Comparison of ENCODE assay signal across 31 cellular contexts in the genomic region with DNA sequence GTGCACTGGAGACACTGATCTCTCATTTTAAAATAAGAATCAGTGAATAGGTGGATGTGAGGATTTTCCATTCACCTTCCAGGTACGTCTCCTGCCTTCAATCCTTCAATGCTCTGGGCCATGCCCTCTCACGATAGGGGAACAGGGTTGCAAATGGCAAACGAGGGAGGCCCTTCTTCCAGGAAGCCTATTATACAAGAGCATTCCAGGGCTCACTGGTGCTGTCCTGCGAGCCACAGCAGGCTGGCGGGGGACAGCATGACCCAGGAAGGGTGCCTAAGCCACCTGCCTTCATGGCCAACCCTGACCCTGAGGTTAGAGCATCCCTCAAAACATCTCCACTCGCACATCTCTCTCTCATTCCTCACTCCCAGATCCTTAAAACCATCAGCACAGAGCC. TPM values are rescaled to one million over a fixed set of nuclear protein-coding genes. Genes with fewer than 3 reads are reported as not detected.
DNase-seq lines count a peak whose midpoint lies in the region; ATAC-seq and TF ChIP-seq lines count a peak whose summit lies in the region.
"Had no signal": no experiment of that assay in that cellular context is flagged by ENCODE, and none has a peak within 500 bp of the region (broad histone marks: within the 10 kb centered on the region; RNA-seq: fewer than 3 reads in every experiment).

No MANE protein-coding gene starts in this region.

- H3K9me3 ChIP-seq in left ventricle myocardium inferior (replicated peaks) (no peaks in the 10 kb centered on the region), neural progenitor cell (ENCODE audit: low read depth) (no peaks in the 10 kb centered on the region), upper lobe of right lung (no peaks in the 10 kb centered on the region)
- H3K9me3 ChIP-seq: gastroesophageal sphincter, Peyer's patch, right lobe of liver, thyroid gland had no signal

- TF ChIP-seq CTCF in left ventricle myocardium inferior (IDR thresholded peaks at IDR 0.05; ENCODE audit: borderline replicate concordance) (no peak), brain (conservative IDR thresholded peaks at IDR 0.05) (no peak), neural progenitor cell (IDR thresholded peaks at IDR 0.05) (no peak), upper lobe of right lung (IDR thresholded peaks at IDR 0.05) (no peak)

- peaks cover 6% of the 10 kb centered on the region for H3K27me3 Mint-ChIP-seq in brain
- H3K27me3 Mint-ChIP-seq in neural progenitor cell (ENCODE audit: insufficient read depth, low read depth), result peaks cover 14% of the 10 kb centered on the region

- H3K36me3 ChIP-seq in left ventricle myocardium inferior (no peaks in the 10 kb centered on the region), neural progenitor cell (no peaks in the 10 kb centered on the region), upper lobe of right lung (no peaks in the 10 kb centered on the region)
- H3K36me3 ChIP-seq: gastroesophageal sphincter, Peyer's patch, right lobe of liver, thyroid gland had no signal

- H3K4me1 ChIP-seq in left ventricle myocardium inferior (peaks cover 17% of the 10 kb centered on the region), neural progenitor cell (no peaks in the 10 kb centered on the region), upper lobe of right lung (no peaks in the 10 kb centered on the region)
- H3K4me1 ChIP-seq: Peyer's patch had no signal

- H3K4me3 ChIP-seq in left ventricle myocardium inferior, result no peak overlapping the region
- no peak overlapping the region for H3K4me3 ChIP-seq in neural progenitor cell
- no peak overlapping the region for H3K4me3 ChIP-seq in upper lobe of right lung
- H3K4me3 ChIP-seq: gastroesophageal sphincter, GM12878, Peyer's patch, right lobe of liver, thyroid gland had no signal

- H4K20me1 ChIP-seq in neural progenitor cell (ENCODE audit: low read depth), result no peaks in the 10 kb centered on the region

- H3K36me3 Mint-ChIP-seq in brain (no peaks in the 10 kb centered on the region), neural progenitor cell (no peaks in the 10 kb centered on the region)
- H3K36me3 Mint-ChIP-seq: activated CD8-positive, alpha-beta memory T cell treated with anti-CD3 and anti-CD28 coated beads, Interleukin-2, amount 10 ng/mL, durations not matched to agents 7 days and 5 days; CD8-positive, alpha-beta T cell; immature natural killer cell; mesothelial cell of epicardium; naive thymus-derived CD8-positive, alpha-beta T cell had no signal

- H3K4me1 Mint-ChIP-seq in brain (peaks cover 32% of the 10 kb centered on the region), neural progenitor cell (peaks cover 50% of the 10 kb centered on the region)
- H3K4me1 Mint-ChIP-seq: activated B cell treated with CpG ODN at 0.5 μM for 24 hours, B cell had no signal

- H3K27ac Mint-ChIP-seq in brain (peak overlapping the region in 4 of 5 experiments; percentile 3 to 60 (median 40)), neural progenitor cell (peak overlapping the region; percentile 39)
- H3K27ac Mint-ChIP-seq: activated B cell treated with CpG ODN at 0.5 μM for 24 hours; activated CD8-positive, alpha-beta memory T cell treated with anti-CD3 and anti-CD28 coated beads, Interleukin-2, amount 10 ng/mL, durations not matched to agents 7 days and 5 days; B cell; CD8-positive, alpha-beta T cell; immature natural killer cell; mesothelial cell of epicardium had no signal

- H2AFZ ChIP-seq in neural progenitor cell (replicated peaks), result no peak overlapping the region
- H2AFZ ChIP-seq: parathyroid adenoma had no signal

- H3F3A ChIP-seq in neural progenitor cell (ENCODE audit: low read depth), result peaks cover 2% of the 10 kb centered on the region

- H3K4me2 ChIP-seq in neural progenitor cell, result no peak overlapping the region

- H3K27me3 ChIP-seq in left ventricle myocardium inferior (ENCODE audit: low read depth), result no peaks in the 10 kb centered on the region
- H3K27me3 ChIP-seq in neural progenitor cell, result no peaks in the 10 kb centered on the region
- H3K27me3 ChIP-seq in upper lobe of right lung, result no peaks in the 10 kb centered on the region
- H3K27me3 ChIP-seq: gastroesophageal sphincter, Peyer's patch, right lobe of liver, thyroid gland had no signal

- H3K27ac ChIP-seq in left ventricle myocardium inferior (replicated peaks) (peak overlapping the region; percentile 19), neural progenitor cell (no peak overlapping the region), upper lobe of right lung (no peak overlapping the region), substantia nigra (ENCODE audit: low read depth, low read length, poor library complexity, severe bottlenecking) (no peak overlapping the region)
- H3K27ac ChIP-seq: parathyroid adenoma, thyroid gland had no signal

- intact Hi-C loops in left ventricle myocardium inferior (cut with micrococcal nuclease), result no loop called here
- intact Hi-C loops in left cardiac atrium (cut with DNase I), result no loop called here
- intact Hi-C loops in upper lobe of right lung (cut with DNase I), result no loop called here

- no peak overlapping the region for H3K9ac ChIP-seq in neural progenitor cell
- H3K9ac ChIP-seq: parathyroid adenoma had no signal

- no peak for DNase-seq in left ventricle myocardium inferior
- no peak for DNase-seq in left cardiac atrium
- no peak for DNase-seq in neural progenitor cell (ENCODE audit: low spot score)
- DNase-seq in upper lobe of right lung, result peak; percentile 33
- DNase-seq in substantia nigra (lab: John Stamatoyannopoulos, UW), result no peak
- DNase-seq in GM03348 (ENCODE audit: low spot score), result no peak
- DNase-seq: activated B cell treated with CpG ODN at 0.5 μM for 24 hours; activated CD8-positive, alpha-beta memory T cell treated with anti-CD3 and anti-CD28 coated beads, Interleukin-2, amount 10 ng/mL, durations not matched to agents 7 days and 5 days; activated naive CD4-positive, alpha-beta T cell treated with anti-CD3 and anti-CD28 coated beads, Interleukin-2, amount 50 U/mL, for 16 hours; aorta; caudate nucleus; CD8-positive, alpha-beta T cell; GOT3; hypothalamus; immature natural killer cell; naive thymus-derived CD8-positive, alpha-beta T cell; NCI-H1105 treated with DMSO at 0.1 percent for 48 hours; NCI-H1930; NCI-H226; Peyer's patch; SIG-M5; stimulated activated naive CD4-positive, alpha-beta T cell; thyroid gland had no signal

- no peaks in the 10 kb centered on the region for H3K79me2 ChIP-seq in neural progenitor cell (ENCODE audit: low read depth)
- H3K79me2 ChIP-seq: parathyroid adenoma had no signal

- H3K9me3 Mint-ChIP-seq in brain (peaks cover 0 to 7% (median 3%) of the 10 kb centered on the region in 5 experiments), neural progenitor cell (peaks cover 14% of the 10 kb centered on the region)
- H3K9me3 Mint-ChIP-seq: activated B cell treated with CpG ODN at 0.5 μM for 24 hours; CD8-positive, alpha-beta T cell; immature natural killer cell; mesothelial cell of epicardium; naive thymus-derived CD8-positive, alpha-beta T cell had no signal

- ATAC-seq in left cardiac atrium (no peak), upper lobe of right lung (no peak), HG03565 (IDR thresholded peaks at IDR 0.05; ENCODE audit: unreplicated experiment) (no peak)
- ATAC-seq: activated CD8-positive, alpha-beta memory T cell treated with anti-CD3 and anti-CD28 coated beads, Interleukin-2, amount 10 ng/mL, durations not matched to agents 7 days and 5 days; CD8-positive, alpha-beta T cell; GM12878; naive thymus-derived CD8-positive, alpha-beta T cell; right lobe of liver had no signal

- no peak overlapping the region for H3K4me3 Mint-ChIP-seq in brain
- no peak overlapping the region for H3K4me3 Mint-ChIP-seq in neural progenitor cell
- H3K4me3 Mint-ChIP-seq: activated B cell treated with CpG ODN at 0.5 μM for 24 hours; activated CD8-positive, alpha-beta memory T cell treated with anti-CD3 and anti-CD28 coated beads, Interleukin-2, amount 10 ng/mL, durations not matched to agents 7 days and 5 days; B cell; CD8-positive, alpha-beta T cell; immature natural killer cell; mesothelial cell of epicardium; naive thymus-derived CD8-positive, alpha-beta T cell had no signal

RNA-seq across cellular contexts. Expression of a gene that starts 20.6 kb away (rescaled TPM):
- total RNA-seq in left ventricle myocardium inferior (32.2 TPM), left cardiac atrium (10 to 100 TPM; 47.5 to 68.2 TPM), neural progenitor cell (ENCODE audit: low replicate concordance) (140 and 224 TPM in 2 replicates), upper lobe of right lung (99.5 TPM)
- polyA plus RNA-seq in brain (ENCODE audit: insufficient read depth, low read depth, low replicate concordance), result 145 TPM
